ENCODE assay signal across 24 cellular contexts in genomic region chr14:54629635-54630360, GRCh38.
DNase-seq lines count a peak whose midpoint lies in the region; ATAC-seq and TF ChIP-seq lines count a peak whose summit lies in the region.
"Had no signal": no experiment of that assay in that cellular context is flagged by ENCODE, and none has a peak within 500 bp of the region (broad histone marks: within the 10 kb centered on the region; RNA-seq: fewer than 3 reads in every experiment).

No MANE protein-coding gene starts in this region.

- H3K9ac ChIP-seq in MM.1S (ENCODE audit: low read length) = no peak overlapping the region

- H3K4me3 ChIP-seq in MM.1S (ENCODE audit: low read length) = no peak overlapping the region
- H3K4me3 ChIP-seq in tibial artery = no peak overlapping the region
- no peak overlapping the region for H3K4me3 ChIP-seq in ascending aorta
- H3K4me3 ChIP-seq: adrenal gland, pancreas had no signal

- no peaks in the 10 kb centered on the region for H3K9me3 Mint-ChIP-seq in stimulated activated naive CD8-positive, alpha-beta T cell treated with anti-CD3 and anti-CD28 coated beads, Interleukin-15, Interleukin-2, amounts not matched to agents 100 ng/mL and 50 ng/mL, for 24 hours
- peaks cover 7% of the 10 kb centered on the region for H3K9me3 Mint-ChIP-seq in MCF 10A (ENCODE audit: unreplicated experiment)

- no peak overlapping the region for H2AFZ ChIP-seq in MM.1S (ENCODE audit: low read length)

- H3K27ac ChIP-seq in MM.1S (ENCODE audit: low read length) (no peak overlapping the region), tibial artery (peak overlapping the region; percentile 70 to 72), ascending aorta (peak overlapping the region in 1 of 2 donors; percentile 79)
- H3K27ac ChIP-seq: adrenal gland, brain microvascular endothelial cell, pancreas had no signal

- no peaks in the 10 kb centered on the region for H3K9me3 ChIP-seq in MM.1S (replicated peaks; ENCODE audit: insufficient read depth, low read length)
- no peaks in the 10 kb centered on the region for H3K9me3 ChIP-seq in tibial artery
- H3K9me3 ChIP-seq in ascending aorta = no peaks in the 10 kb centered on the region
- H3K9me3 ChIP-seq: pancreas had no signal

- H3K79me2 ChIP-seq in MM.1S (ENCODE audit: low read length) = no peaks in the 10 kb centered on the region

- H3K36me3 Mint-ChIP-seq in stimulated activated naive CD8-positive, alpha-beta T cell treated with anti-CD3 and anti-CD28 coated beads, Interleukin-15, Interleukin-2, amounts not matched to agents 100 ng/mL and 50 ng/mL, for 24 hours (ENCODE audit: low read depth) = peaks cover 4% of the 10 kb centered on the region
- H3K36me3 Mint-ChIP-seq in MCF 10A (ENCODE audit: insufficient read depth, unreplicated experiment) = peaks cover 7% of the 10 kb centered on the region

- BruUV-seq in MCF 10A (replicated peaks; lab: Mats Ljungman, UMichigan) = no TSS peak

- no peak for DNase-seq in stimulated activated naive CD8-positive, alpha-beta T cell treated with anti-CD3 and anti-CD28 coated beads, Interleukin-15, Interleukin-2, amounts not matched to agents 100 U/mL and 50 U/mL, for 24 hours
- no peak for DNase-seq in MM.1S
- peak; percentile 93 for DNase-seq in foreskin melanocyte
- DNase-seq in tibial artery = no peak
- DNase-seq in ascending aorta (ENCODE audit: low spot score in 2 of 2) = no peak
- no peak for DNase-seq in MCF 10A (ENCODE audit: unreplicated experiment)
- DNase-seq: activated CD4-positive, alpha-beta T cell treated with anti-CD3 and anti-CD28 coated beads for 48 hours; adrenal gland; brain microvascular endothelial cell; effector CD4-positive, alpha-beta T cell; GF-D8; left colon; NCI-H1092; NCI-H187; NCI-H524 treated with DMSO at 0.1 percent for 48 hours; nephron progenitor cell; pancreas; right cardiac atrium; stimulated activated CD4-positive, alpha-beta T cell treated with anti-CD3 and anti-CD28 coated beads, Interleukin-4, amount 100 ng/mL, for 24 hours; stimulated activated naive B cell treated with anti-CD40 and anti-IgM and Interleukin-4, amounts not matched to agents 10 μg/mL and 1 μg/mL and 100 μg/mL, for 72 hours had no signal

- H3K9me2 ChIP-seq in MM.1S (replicated peaks; ENCODE audit: insufficient read depth, low read length) = no peaks in the 10 kb centered on the region

- H3K4me1 ChIP-seq in MM.1S (ENCODE audit: low read length) = peaks cover 31% of the 10 kb centered on the region
- H3K4me1 ChIP-seq in tibial artery = peaks cover 0 to 74% (median 28%) of the 10 kb centered on the region in 4 donors
- H3K4me1 ChIP-seq in ascending aorta = peaks cover 17 to 39% of the 10 kb centered on the region in 2 donors

- H3K27me3 Mint-ChIP-seq in stimulated activated naive CD8-positive, alpha-beta T cell treated with anti-CD3 and anti-CD28 coated beads, Interleukin-15, Interleukin-2, amounts not matched to agents 100 ng/mL and 50 ng/mL, for 24 hours = no peaks in the 10 kb centered on the region
- H3K27me3 Mint-ChIP-seq in MCF 10A (ENCODE audit: insufficient read depth, unreplicated experiment) = no peaks in the 10 kb centered on the region
- H3K27me3 Mint-ChIP-seq: stimulated activated naive B cell treated with anti-CD40 and anti-IgM and Interleukin-4, amounts not matched to agents 10 μg/mL and 1 μg/mL and 100 μg/mL, for 72 hours had no signal

- peaks cover 48% of the 10 kb centered on the region for H3K4me1 Mint-ChIP-seq in stimulated activated naive CD8-positive, alpha-beta T cell treated with anti-CD3 and anti-CD28 coated beads, Interleukin-15, Interleukin-2, amounts not matched to agents 100 ng/mL and 50 ng/mL, for 24 hours (ENCODE audit: low read depth)
- H3K4me1 Mint-ChIP-seq in MCF 10A (ENCODE audit: insufficient read depth, unreplicated experiment) = peaks cover 17% of the 10 kb centered on the region

- H3K27me3 ChIP-seq in MM.1S (replicated peaks; ENCODE audit: insufficient read depth, low read length) = no peaks in the 10 kb centered on the region
- no peaks in the 10 kb centered on the region for H3K27me3 ChIP-seq in tibial artery
- H3K27me3 ChIP-seq in ascending aorta = no peaks in the 10 kb centered on the region
- H3K27me3 ChIP-seq: adrenal gland, brain microvascular endothelial cell, pancreas had no signal

- H3K36me3 ChIP-seq in MM.1S (replicated peaks; ENCODE audit: insufficient read depth, low read length) (no peaks in the 10 kb centered on the region), tibial artery (no peaks in the 10 kb centered on the region), ascending aorta (no peaks in the 10 kb centered on the region)
- H3K36me3 ChIP-seq: adrenal gland, brain microvascular endothelial cell, pancreas had no signal

- ATAC-seq in stimulated activated naive CD8-positive, alpha-beta T cell treated with anti-CD3 and anti-CD28 coated beads, Interleukin-15, Interleukin-2, amounts not matched to agents 100 U/mL and 50 U/mL, for 24 hours = no peak
- no peak for ATAC-seq in HG03280 (IDR thresholded peaks at IDR 0.05; ENCODE audit: unreplicated experiment)
- ATAC-seq: left colon; Panc1; pancreas; right cardiac atrium; stimulated activated naive B cell treated with anti-CD40 and anti-IgM and Interleukin-4, amounts not matched to agents 10 μg/mL and 1 μg/mL and 100 μg/mL, for 72 hours had no signal

- peak overlapping the region; percentile 37; the same call in 1 of the 2 replicates for H3K4me2 ChIP-seq in MM.1S (ENCODE audit: low read depth, low read length)

- H3K27ac Mint-ChIP-seq in stimulated activated naive CD8-positive, alpha-beta T cell treated with anti-CD3 and anti-CD28 coated beads, Interleukin-15, Interleukin-2, amounts not matched to agents 100 ng/mL and 50 ng/mL, for 24 hours = no peak overlapping the region
- no peak overlapping the region for H3K27ac Mint-ChIP-seq in MCF 10A (ENCODE audit: low read depth, unreplicated experiment)
- H3K27ac Mint-ChIP-seq: activated T-helper 2 cell treated with anti-CD3 and anti-CD28 coated beads, Interferon-gamma antibody, Interleukin-2, Interleukin-4, amounts not matched to agents 10 μg/mL and 5 μg/mL and 100 μg/mL, durations not matched to agents 14 hours and 24 hours and 36 hours; nephron progenitor cell; stimulated activated naive B cell treated with anti-CD40 and anti-IgM and Interleukin-4, amounts not matched to agents 10 μg/mL and 1 μg/mL and 100 μg/mL, for 72 hours had no signal

- H4K20me1 ChIP-seq in MM.1S (ENCODE audit: insufficient read depth, low read length) = no peaks in the 10 kb centered on the region

- no peak for TF ChIP-seq CTCF in MM.1S (IDR thresholded peaks at IDR 0.05; ENCODE audit: low read length)
- no peak for TF ChIP-seq CTCF in tibial artery (IDR thresholded peaks at IDR 0.05)
- TF ChIP-seq CTCF in ascending aorta (IDR thresholded peaks at IDR 0.05) = no peak
- TF ChIP-seq CTCF in MCF 10A (IDR thresholded peaks at IDR 0.05; ENCODE audit: unreplicated experiment) = no peak

- peaks cover 15% of the 10 kb centered on the region for H3F3A ChIP-seq in MM.1S (ENCODE audit: insufficient read depth, low read length)

- CTCF ChIA-PET in MCF 10A (lab: Yijun Ruan, JAX) = interaction anchor here (0.6 to 2.1 kb wide), 3 partner anchors 58 to 61 kb away, joined by 3 to 12 read pairs (median 5); no protein-coding TSS in a partner anchor

- intact Hi-C loops in tibial artery (cut with DNase I; ENCODE audit: low total_unique reads) = no loop called here
- intact Hi-C loops in ascending aorta (cut with DNase I) = no loop called here
- intact Hi-C loops in MCF 10A (cut with micrococcal nuclease) = no loop called here

- POLR2A ChIA-PET in MCF 10A (lab: Yijun Ruan, JAX) = interaction anchor here (1.2 kb wide), 1 partner anchor 21 kb away, joined by 3 read pairs; no protein-coding TSS in a partner anchor

- peak overlapping the region; percentile 6 for H3K4me3 Mint-ChIP-seq in stimulated activated naive CD8-positive, alpha-beta T cell treated with anti-CD3 and anti-CD28 coated beads, Interleukin-15, Interleukin-2, amounts not matched to agents 100 ng/mL and 50 ng/mL, for 24 hours
- H3K4me3 Mint-ChIP-seq in MCF 10A (ENCODE audit: unreplicated experiment) = no peak overlapping the region
- H3K4me3 Mint-ChIP-seq: nephron progenitor cell had no signal
